28 cellular contexts compared by ENCODE assay signal in genomic region chr7:158138329-158138597, GRCh38.
"Had no signal": no experiment of that assay in that cellular context is flagged by ENCODE, and none has a peak within 500 bp of the region (broad histone marks: within the 10 kb centered on the region; RNA-seq: fewer than 3 reads in every experiment).

No MANE protein-coding gene starts in this region.

- H3K4me2 ChIP-seq: smooth muscle cell had no signal

- H3K36me3 ChIP-seq: pancreas, prostate gland, spleen, thoracic aorta, thyroid gland, tibial nerve, upper lobe of right lung, uterus had no signal

- ATAC-seq: naive thymus-derived CD4-positive, alpha-beta T cell; natural killer cell; right cardiac atrium; sciatic nerve; stimulated activated memory B cell treated with anti-CD40 and anti-IgM and Interleukin-4, amounts not matched to agents 10 μg/mL and 1 μg/mL and 100 μg/mL, for 72 hours; stimulated activated naive CD8-positive, alpha-beta T cell treated with anti-CD3 and anti-CD28 coated beads, Interleukin-15, amount 100 ng/mL, for 72 hours; stimulated activated naive CD8-positive, alpha-beta T cell treated with anti-CD3 and anti-CD28 coated beads, Interleukin-15, Interleukin-2, amounts not matched to agents 100 U/mL and 50 U/mL, for 24 hours; upper lobe of right lung had no signal

- FAIRE-seq: pancreas had no signal

- H3K27ac Mint-ChIP-seq: natural killer cell; nephron; stimulated activated memory B cell treated with anti-CD40 and anti-IgM and Interleukin-4, amounts not matched to agents 10 μg/mL and 1 μg/mL and 100 μg/mL, for 72 hours had no signal

- H3K27me3 ChIP-seq: pancreas, spleen, thyroid gland, tibial nerve, upper lobe of right lung, uterus had no signal

- H3K9me3 ChIP-seq: pancreas, prostate gland, thoracic aorta, thyroid gland, upper lobe of right lung, uterus had no signal

- H3K4me1 Mint-ChIP-seq: naive thymus-derived CD4-positive, alpha-beta T cell; natural killer cell; nephron; stimulated activated memory B cell treated with anti-CD40 and anti-IgM and Interleukin-4, amounts not matched to agents 10 μg/mL and 1 μg/mL and 100 μg/mL, for 72 hours; stimulated activated naive CD8-positive, alpha-beta T cell treated with anti-CD3 and anti-CD28 coated beads, Interleukin-15, amount 100 ng/mL, for 72 hours had no signal

- H3K4me3 ChIP-seq: pancreas, prostate gland, skin epidermis, smooth muscle cell, spleen, thoracic aorta, thyroid gland, tibial nerve, upper lobe of right lung, uterus had no signal

- H3K4me3 Mint-ChIP-seq: naive thymus-derived CD4-positive, alpha-beta T cell; natural killer cell; nephron; neural crest cell; stimulated activated memory B cell treated with anti-CD40 and anti-IgM and Interleukin-4, amounts not matched to agents 10 μg/mL and 1 μg/mL and 100 μg/mL, for 72 hours; stimulated activated naive CD8-positive, alpha-beta T cell treated with anti-CD3 and anti-CD28 coated beads, Interleukin-15, amount 100 ng/mL, for 72 hours had no signal

- H3K36me3 Mint-ChIP-seq: naive thymus-derived CD4-positive, alpha-beta T cell; natural killer cell; stimulated activated memory B cell treated with anti-CD40 and anti-IgM and Interleukin-4, amounts not matched to agents 10 μg/mL and 1 μg/mL and 100 μg/mL, for 72 hours had no signal

- H3K4me1 ChIP-seq: pancreas, prostate gland, spleen, thyroid gland, tibial nerve, upper lobe of right lung, uterus had no signal

- H3K27me3 Mint-ChIP-seq: stimulated activated memory B cell treated with anti-CD40 and anti-IgM and Interleukin-4, amounts not matched to agents 10 μg/mL and 1 μg/mL and 100 μg/mL, for 72 hours; stimulated activated naive CD8-positive, alpha-beta T cell treated with anti-CD3 and anti-CD28 coated beads, Interleukin-15, amount 100 ng/mL, for 72 hours had no signal

- H3K9me3 Mint-ChIP-seq: neural crest cell; stimulated activated naive CD8-positive, alpha-beta T cell treated with anti-CD3 and anti-CD28 coated beads, Interleukin-15, amount 100 ng/mL, for 72 hours had no signal

- H3K27ac ChIP-seq: pancreas, prostate gland, skin epidermis, spleen, thoracic aorta, thyroid gland, tibial nerve, upper lobe of right lung, uterus had no signal

- DNase-seq: naive thymus-derived CD4-positive, alpha-beta T cell; natural killer cell; occipital lobe; right cardiac atrium; spleen; stimulated activated CD4-positive, alpha-beta T cell treated with anti-CD3 and anti-CD28 coated beads, Interleukin-12 subunit alpha, Interleukin-12 subunit beta, amount 100 ng/mL, for 4 hours; stimulated activated CD4-positive, alpha-beta T cell treated with anti-CD3 and anti-CD28 coated beads, Interleukin-1b, Interleukin-23, amount 100 ng/mL, for 48 hours; stimulated activated CD4-positive, alpha-beta T cell treated with anti-CD3 and anti-CD28 coated beads, Interleukin-4, amount 100 ng/mL, for 1 hour; stimulated activated CD4-positive, alpha-beta T cell treated with anti-CD3 and anti-CD28 coated beads, Interleukin-4, amount 100 ng/mL, for 4 hours; stimulated activated CD8-positive, alpha-beta memory T cell treated with anti-CD3 and anti-CD28 coated beads, Interleukin-4, amount 100 ng/mL, for 48 hours; stimulated activated naive CD4-positive, alpha-beta T cell; stimulated activated naive CD8-positive, alpha-beta T cell treated with anti-CD3 and anti-CD28 coated beads, Interleukin-15, amount 100 ng/mL, for 72 hours; stimulated activated naive CD8-positive, alpha-beta T cell treated with anti-CD3 and anti-CD28 coated beads, Interleukin-15, Interleukin-2, amounts not matched to agents 100 U/mL and 50 U/mL, for 24 hours; substantia nigra; thyroid gland; trophoblast cell; upper lobe of right lung; uterus had no signal
